In genomic region chr14:22905627-22906026, GRCh38 we compare ENCODE assay signal across 1 cellular context.
TF ChIP-seq lines count a peak whose summit lies in the region.

No MANE protein-coding gene starts in this region.

TF ChIP-seq in HepG2, 621 proteins besides CTCF, POLR2A, EP300 and RAD21 (continued from another document and continues in another):
- TF ChIP-seq RERE (CRISPR knock-in tag; IDR thresholded peaks at IDR 0.05; ENCODE audit: low read depth) (no peak), PRPF4 (IDR thresholded peaks at IDR 0.05; ENCODE audit: low read depth, low read length, poor library complexity, severe bottlenecking) (no peak), ZKSCAN5 (CRISPR knock-in tag; IDR thresholded peaks at IDR 0.05) (0 out of 2 replicates have a peak, but pooled peaks have one; percentile 24), ZNF598 (CRISPR knock-in tag; IDR thresholded peaks at IDR 0.05; ENCODE audit: borderline replicate concordance) (no peak), SYNCRIP (IDR thresholded peaks at IDR 0.05; ENCODE audit: insufficient read depth, low read depth, low read length) (no peak), FOXP1 (IDR thresholded peaks at IDR 0.05) (no peak), FOXP1 (CRISPR knock-in tag; IDR thresholded peaks at IDR 0.05) (no peak), ZNF703 (CRISPR knock-in tag; IDR thresholded peaks at IDR 0.05; ENCODE audit: borderline replicate concordance) (no peak), ZNF788 (CRISPR knock-in tag; IDR thresholded peaks at IDR 0.05; ENCODE audit: borderline replicate concordance) (no peak), ZNF431 (CRISPR knock-in tag; IDR thresholded peaks at IDR 0.05; ENCODE audit: borderline replicate concordance, low read depth) (no peak), TOE1 (CRISPR knock-in tag; IDR thresholded peaks at IDR 0.05) (no peak), ZNF597 (CRISPR knock-in tag; IDR thresholded peaks at IDR 0.05) (no peak), NCOA5 (CRISPR knock-in tag; IDR thresholded peaks at IDR 0.05) (no peak), HNF1B (CRISPR knock-in tag; IDR thresholded peaks at IDR 0.05) (no peak), ZZZ3 (CRISPR knock-in tag; IDR thresholded peaks at IDR 0.05; ENCODE audit: borderline replicate concordance) (no peak), ZNF496 (CRISPR knock-in tag; IDR thresholded peaks at IDR 0.05; ENCODE audit: insufficient replicate concordance) (no peak), KIAA2018 (CRISPR knock-in tag; IDR thresholded peaks at IDR 0.05; ENCODE audit: borderline replicate concordance) (no peak), GATA4 (IDR thresholded peaks at IDR 0.05; ENCODE audit: borderline replicate concordance, low read depth) (no peak), ZHX1 (CRISPR knock-in tag; IDR thresholded peaks at IDR 0.05; ENCODE audit: low read depth) (no peak), ZNF614 (CRISPR knock-in tag; IDR thresholded peaks at IDR 0.05; ENCODE audit: borderline replicate concordance) (peak; percentile 89; the same call in 1 of the 2 replicates), CEBPG (CRISPR knock-in tag; IDR thresholded peaks at IDR 0.05) (no peak), NFKBIZ (CRISPR knock-in tag; IDR thresholded peaks at IDR 0.05) (no peak), ZNF318 (CRISPR knock-in tag; IDR thresholded peaks at IDR 0.05) (no peak), ATF7-NPFF (CRISPR knock-in tag; IDR thresholded peaks at IDR 0.05; ENCODE audit: low read depth) (no peak), KLF15 (CRISPR knock-in tag; IDR thresholded peaks at IDR 0.05; ENCODE audit: borderline replicate concordance) (no peak), MED13 (CRISPR knock-in tag; IDR thresholded peaks at IDR 0.05) (no peak)
